Comparison of ENCODE assay signal across 27 cellular contexts in the genomic region with DNA sequence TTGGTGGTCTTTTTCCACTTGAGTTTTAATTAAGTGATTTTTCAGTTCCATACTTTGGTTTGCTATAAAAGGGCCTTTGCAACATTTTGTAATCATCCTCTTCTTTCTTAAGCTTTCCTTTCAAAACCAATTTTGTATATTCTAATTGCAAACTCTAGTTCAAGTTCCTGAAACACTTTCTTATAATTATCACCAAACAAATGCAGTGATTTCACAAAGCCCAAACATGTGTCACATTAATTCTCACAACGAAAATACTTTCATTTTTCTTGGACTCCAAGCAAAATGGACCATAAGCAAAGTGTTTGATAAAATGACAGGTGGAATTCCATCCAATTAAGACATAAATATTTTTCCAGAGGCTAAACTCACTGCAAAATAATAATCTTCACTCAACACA.
"Had no signal": no experiment of that assay in that cellular context is flagged by ENCODE, and none has a peak within 500 bp of the region (broad histone marks: within the 10 kb centered on the region; RNA-seq: fewer than 3 reads in every experiment).

No MANE protein-coding gene starts in this region.

- H3K9me3 Mint-ChIP-seq: stimulated activated effector memory CD8-positive, alpha-beta T cell treated with anti-CD3 and anti-CD28 coated beads, Interleukin-12 subunit alpha, Interleukin-12 subunit beta, amount 100 ng/mL, for 72 hours had no signal

- H3K27me3 Mint-ChIP-seq: stimulated activated memory B cell treated with anti-CD40 and anti-IgM and Interleukin-4, amounts not matched to agents 10 μg/mL and 1 μg/mL and 100 μg/mL, for 72 hours; stimulated activated naive B cell treated with anti-CD40 and anti-IgM and Interleukin-4, amounts not matched to agents 10 μg/mL and 1 μg/mL and 100 μg/mL, for 72 hours had no signal

- DNase-seq: stimulated activated CD4-positive, alpha-beta T cell treated with anti-CD3 and anti-CD28 coated beads, Interleukin-2, amount 100 ng/mL, for 48 hours; stimulated activated CD4-positive, alpha-beta T cell treated with anti-CD3 and anti-CD28 coated beads, Interleukin-4, amount 100 ng/mL, for 1 hour; stimulated activated CD4-positive, alpha-beta T cell treated with anti-CD3 and anti-CD28 coated beads, Interleukin-4, amount 100 ng/mL, for 24 hours; stimulated activated CD4-positive, alpha-beta T cell treated with anti-CD3 and anti-CD28 coated beads, Interleukin-4, amount 100 ng/mL, for 4 hours; stimulated activated CD8-positive, alpha-beta memory T cell treated with anti-CD3 and anti-CD28 coated beads, Interleukin-4, amount 100 ng/mL, for 48 hours; stimulated activated naive B cell treated with anti-CD40 and anti-IgM and Interleukin-4, amounts not matched to agents 10 μg/mL and 1 μg/mL and 100 μg/mL, for 72 hours; stimulated activated naive CD4-positive, alpha-beta T cell; stimulated activated naive CD4-positive, alpha-beta T cell treated with Interleukin-2 at 50 U/mL for 16 hours; stimulated activated naive CD8-positive, alpha-beta T cell treated with anti-CD3 and anti-CD28 coated beads, Interleukin-15, amount 100 ng/mL, for 72 hours; stimulated activated naive CD8-positive, alpha-beta T cell treated with anti-CD3 and anti-CD28 coated beads, Interleukin-15, Interleukin-2, amounts not matched to agents 100 U/mL and 50 U/mL, for 24 hours; stomach; substantia nigra; testis; thyroid gland; tibial artery; transverse colon; upper lobe of left lung; upper lobe of right lung; uterus had no signal

- H3K9me3 ChIP-seq: stomach, suprapubic skin, testis, thoracic aorta, thyroid gland, tibial artery, transverse colon, upper lobe of left lung, upper lobe of right lung, uterus, vagina had no signal

- H3K36me3 Mint-ChIP-seq: stimulated activated effector memory CD8-positive, alpha-beta T cell treated with anti-CD3 and anti-CD28 coated beads, Interleukin-12 subunit alpha, Interleukin-12 subunit beta, amount 100 ng/mL, for 72 hours; stimulated activated memory B cell treated with anti-CD40 and anti-IgM and Interleukin-4, amounts not matched to agents 10 μg/mL and 1 μg/mL and 100 μg/mL, for 72 hours; stimulated activated naive B cell treated with anti-CD40 and anti-IgM and Interleukin-4, amounts not matched to agents 10 μg/mL and 1 μg/mL and 100 μg/mL, for 72 hours had no signal

- H3K4me3 Mint-ChIP-seq: stimulated activated effector memory CD8-positive, alpha-beta T cell treated with anti-CD3 and anti-CD28 coated beads, Interleukin-12 subunit alpha, Interleukin-12 subunit beta, amount 100 ng/mL, for 72 hours; stimulated activated memory B cell treated with anti-CD40 and anti-IgM and Interleukin-4, amounts not matched to agents 10 μg/mL and 1 μg/mL and 100 μg/mL, for 72 hours; stimulated activated naive B cell treated with anti-CD40 and anti-IgM and Interleukin-4, amounts not matched to agents 10 μg/mL and 1 μg/mL and 100 μg/mL, for 72 hours; stimulated activated naive CD8-positive, alpha-beta T cell treated with anti-CD3 and anti-CD28 coated beads, Interleukin-15, amount 100 ng/mL, for 72 hours; stimulated activated naive CD8-positive, alpha-beta T cell treated with anti-CD3 and anti-CD28 coated beads, Interleukin-15, Interleukin-2, amounts not matched to agents 100 ng/mL and 50 ng/mL, for 24 hours had no signal

- H3K4me3 ChIP-seq: stomach, suprapubic skin, testis, thoracic aorta, thyroid gland, tibial artery, tibial nerve, transverse colon, upper lobe of left lung, upper lobe of right lung, uterus, vagina had no signal

- H3K27ac Mint-ChIP-seq: stimulated activated effector memory CD8-positive, alpha-beta T cell treated with anti-CD3 and anti-CD28 coated beads, Interleukin-12 subunit alpha, Interleukin-12 subunit beta, amount 100 ng/mL, for 72 hours; stimulated activated memory B cell treated with anti-CD40 and anti-IgM and Interleukin-4, amounts not matched to agents 10 μg/mL and 1 μg/mL and 100 μg/mL, for 72 hours; stimulated activated naive B cell treated with anti-CD40 and anti-IgM and Interleukin-4, amounts not matched to agents 10 μg/mL and 1 μg/mL and 100 μg/mL, for 72 hours; stimulated activated naive CD8-positive, alpha-beta T cell treated with anti-CD3 and anti-CD28 coated beads, Interleukin-15, amount 100 ng/mL, for 72 hours; stimulated activated naive CD8-positive, alpha-beta T cell treated with anti-CD3 and anti-CD28 coated beads, Interleukin-15, Interleukin-2, amounts not matched to agents 100 ng/mL and 50 ng/mL, for 24 hours had no signal

- ATAC-seq: stimulated activated effector memory CD8-positive, alpha-beta T cell treated with anti-CD3 and anti-CD28 coated beads, Interleukin-12 subunit alpha, Interleukin-12 subunit beta, amount 100 ng/mL, for 72 hours; stimulated activated memory B cell treated with anti-CD40 and anti-IgM and Interleukin-4, amounts not matched to agents 10 μg/mL and 1 μg/mL and 100 μg/mL, for 72 hours; stimulated activated naive B cell treated with anti-CD40 and anti-IgM and Interleukin-4, amounts not matched to agents 10 μg/mL and 1 μg/mL and 100 μg/mL, for 72 hours; stimulated activated naive CD8-positive, alpha-beta T cell treated with anti-CD3 and anti-CD28 coated beads, Interleukin-15, amount 100 ng/mL, for 72 hours; stimulated activated naive CD8-positive, alpha-beta T cell treated with anti-CD3 and anti-CD28 coated beads, Interleukin-15, Interleukin-2, amounts not matched to agents 100 U/mL and 50 U/mL, for 24 hours; upper lobe of right lung had no signal

- H3K27ac ChIP-seq: stomach, suprapubic skin, testis, thoracic aorta, thyroid gland, tibial artery, tibial nerve, transverse colon, upper lobe of left lung, upper lobe of right lung, uterus, vagina had no signal

- H3K4me1 ChIP-seq: stomach, suprapubic skin, testis, thyroid gland, tibial artery, tibial nerve, transverse colon, upper lobe of left lung, upper lobe of right lung, uterus, vagina had no signal

- FAIRE-seq: urothelium cell line had no signal

- H3K4me1 Mint-ChIP-seq: stimulated activated effector memory CD8-positive, alpha-beta T cell treated with anti-CD3 and anti-CD28 coated beads, Interleukin-12 subunit alpha, Interleukin-12 subunit beta, amount 100 ng/mL, for 72 hours; stimulated activated memory B cell treated with anti-CD40 and anti-IgM and Interleukin-4, amounts not matched to agents 10 μg/mL and 1 μg/mL and 100 μg/mL, for 72 hours; stimulated activated naive B cell treated with anti-CD40 and anti-IgM and Interleukin-4, amounts not matched to agents 10 μg/mL and 1 μg/mL and 100 μg/mL, for 72 hours; stimulated activated naive CD8-positive, alpha-beta T cell treated with anti-CD3 and anti-CD28 coated beads, Interleukin-15, amount 100 ng/mL, for 72 hours had no signal
